ENCODE assay signal across 15 cellular contexts in the genomic region with DNA sequence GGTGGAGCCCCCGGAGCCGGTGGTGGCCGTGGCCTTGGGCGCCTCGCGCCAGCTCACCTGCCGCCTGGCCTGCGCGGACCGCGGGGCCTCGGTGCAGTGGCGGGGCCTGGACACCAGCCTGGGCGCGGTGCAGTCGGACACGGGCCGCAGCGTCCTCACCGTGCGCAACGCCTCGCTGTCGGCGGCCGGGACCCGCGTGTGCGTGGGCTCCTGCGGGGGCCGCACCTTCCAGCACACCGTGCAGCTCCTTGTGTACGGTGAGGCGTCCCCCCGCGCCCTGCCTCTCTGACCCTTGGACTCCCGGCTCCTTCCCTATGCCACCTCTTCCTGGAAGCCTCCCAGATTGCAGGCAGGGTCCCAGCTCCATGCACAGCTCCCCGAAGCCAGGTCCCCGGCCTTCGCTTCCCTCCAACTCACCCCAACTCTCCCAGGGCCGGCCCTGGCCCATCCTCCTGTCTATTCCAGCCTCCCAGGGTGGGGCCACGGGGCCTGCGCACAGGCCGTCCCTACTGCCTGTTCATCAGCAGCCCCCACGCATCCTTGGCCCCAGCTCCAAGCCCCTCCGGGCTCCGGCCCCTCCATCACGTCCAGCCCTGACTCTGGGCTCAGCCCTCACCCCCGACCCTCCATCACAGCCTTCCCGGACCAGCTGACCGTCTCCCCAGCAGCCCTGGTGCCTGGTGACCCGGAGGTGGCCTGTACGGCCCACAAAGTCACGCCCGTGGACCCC. TPM values are rescaled to one million over a fixed set of nuclear protein-coding genes. Genes with fewer than 3 reads are reported as not detected.
DNase-seq lines count a peak whose midpoint lies in the region; ATAC-seq, FAIRE-seq and TF ChIP-seq lines count a peak whose summit lies in the region.
"Had no signal": no experiment of that assay in that cellular context is flagged by ENCODE, and none has a peak within 500 bp of the region (broad histone marks: within the 10 kb centered on the region; RNA-seq: fewer than 3 reads in every experiment).

No MANE protein-coding gene starts in this region.

- H3K9me3 Mint-ChIP-seq in stimulated activated memory B cell treated with anti-CD40 and anti-IgM and Interleukin-4, amounts not matched to agents 10 μg/mL and 1 μg/mL and 100 μg/mL, for 72 hours, result peaks cover 3% of the 10 kb centered on the region

- peaks cover 42% of the 10 kb centered on the region for H3K27me3 Mint-ChIP-seq in stimulated activated memory B cell treated with anti-CD40 and anti-IgM and Interleukin-4, amounts not matched to agents 10 μg/mL and 1 μg/mL and 100 μg/mL, for 72 hours

- H3K9me3 ChIP-seq in cardiac muscle cell (ENCODE audit: low read depth) (no peaks in the 10 kb centered on the region), ascending aorta (no peaks in the 10 kb centered on the region), kidney (ENCODE audit: control insufficient read depth in 1 of 2, low read length in 2 of 2) (no peaks in the 10 kb centered on the region)
- H3K9me3 ChIP-seq: uterus had no signal

- no peak overlapping the region for H3K9ac ChIP-seq in kidney (ENCODE audit: low read length in 2 of 2)
- H3K9ac ChIP-seq: GM23248 had no signal

- no peak overlapping the region for H3K27ac Mint-ChIP-seq in stimulated activated memory B cell treated with anti-CD40 and anti-IgM and Interleukin-4, amounts not matched to agents 10 μg/mL and 1 μg/mL and 100 μg/mL, for 72 hours

- peak overlapping the region; percentile 10 for H3K4me3 ChIP-seq in cardiac muscle cell
- peak overlapping the region; percentile 21 to 40 for H3K4me3 ChIP-seq in ascending aorta
- no peak overlapping the region for H3K4me3 ChIP-seq in kidney (ENCODE audit: low read length in 2 of 2)
- H3K4me3 ChIP-seq: GM23248, uterus had no signal

- intact Hi-C loops in left ventricle myocardium superior (cut with micrococcal nuclease) (no loop called here), ascending aorta (cut with DNase I) (no loop called here), kidney (cut with DNase I) (no loop called here)

- no peak for ATAC-seq in left ventricle myocardium superior
- no peak for ATAC-seq in stimulated activated memory B cell treated with anti-CD40 and anti-IgM and Interleukin-4, amounts not matched to agents 10 μg/mL and 1 μg/mL and 100 μg/mL, for 72 hours

- no peak for DNase-seq in cardiac muscle cell (ENCODE audit: low read depth in 1 of 2, low spot score in 1 of 2)
- DNase-seq in left ventricle myocardium superior, result no peak
- no peak for DNase-seq in ascending aorta (ENCODE audit: low spot score in 2 of 2)
- peak; percentile 71 for DNase-seq in kidney
- DNase-seq in stimulated activated CD4-positive, alpha-beta T cell treated with anti-CD3 and anti-CD28 coated beads, Interleukin-2, amount 100 ng/mL, for 48 hours, result no peak
- DNase-seq in NCI-H2107 treated with DMSO at 0.1 percent for 48 hours (lab: John Stamatoyannopoulos, UW; ENCODE audit: unreplicated experiment), result no peak
- no peak for DNase-seq in LoVo (ENCODE audit: low spot score)
- DNase-seq: AML-193; GM23248; hypothalamus; stimulated activated CD8-positive, alpha-beta memory T cell treated with anti-CD3 and anti-CD28 coated beads, Interleukin-4, amount 100 ng/mL, for 48 hours; T-helper 2 cell; uterus had no signal

- no peak overlapping the region for H3K27ac ChIP-seq in cardiac muscle cell
- no peak overlapping the region for H3K27ac ChIP-seq in ascending aorta
- no peak overlapping the region for H3K27ac ChIP-seq in kidney (ENCODE audit: low read depth in 2 of 2, low read length in 2 of 2)
- H3K27ac ChIP-seq: GM23248, uterus had no signal

- peaks cover 50% of the 10 kb centered on the region for H3K27me3 ChIP-seq in cardiac muscle cell
- H3K27me3 ChIP-seq in ascending aorta, result peaks cover 17% of the 10 kb centered on the region

- TF ChIP-seq CTCF in cardiac muscle cell (IDR thresholded peaks at IDR 0.05; ENCODE audit: low read depth, low read length), result no peak
- TF ChIP-seq CTCF in ascending aorta (IDR thresholded peaks at IDR 0.05), result no peak
- no peak for TF ChIP-seq CTCF in kidney (IDR thresholded peaks at IDR 0.05; ENCODE audit: borderline replicate concordance, extremely low read depth, insufficient read depth)

- H3K4me1 Mint-ChIP-seq in stimulated activated memory B cell treated with anti-CD40 and anti-IgM and Interleukin-4, amounts not matched to agents 10 μg/mL and 1 μg/mL and 100 μg/mL, for 72 hours, result peaks cover 22% of the 10 kb centered on the region

- H3K4me3 Mint-ChIP-seq in stimulated activated memory B cell treated with anti-CD40 and anti-IgM and Interleukin-4, amounts not matched to agents 10 μg/mL and 1 μg/mL and 100 μg/mL, for 72 hours, result peak overlapping the region; percentile 8

- H3K36me3 Mint-ChIP-seq in stimulated activated memory B cell treated with anti-CD40 and anti-IgM and Interleukin-4, amounts not matched to agents 10 μg/mL and 1 μg/mL and 100 μg/mL, for 72 hours, result peaks cover 6% of the 10 kb centered on the region

- no peaks in the 10 kb centered on the region for H3K36me3 ChIP-seq in cardiac muscle cell
- H3K36me3 ChIP-seq in ascending aorta, result no peaks in the 10 kb centered on the region
- no peaks in the 10 kb centered on the region for H3K36me3 ChIP-seq in kidney (ENCODE audit: control insufficient read depth in 1 of 2, insufficient read depth in 2 of 2, low read length in 2 of 2)
- H3K36me3 ChIP-seq: uterus had no signal

- H3K4me1 ChIP-seq in cardiac muscle cell (ENCODE audit: low read depth), result no peaks in the 10 kb centered on the region
- H3K4me1 ChIP-seq in ascending aorta, result peaks cover 0 to 4% of the 10 kb centered on the region in 2 donors
- H3K4me1 ChIP-seq in kidney (ENCODE audit: control insufficient read depth in 1 of 2, insufficient read depth in 1 of 2, low read depth in 1 of 2, low read length in 2 of 2), result peaks cover 0 to 4% of the 10 kb centered on the region in 2 donors
- H3K4me1 ChIP-seq: uterus had no signal

- FAIRE-seq in kidney (lab: Jason Lieb, UNC), result no peak

RNA-seq across cellular contexts. Expression of a gene that starts 1.7 kb away (rescaled TPM):
- total RNA-seq in cardiac muscle cell (0.70 and 2.2 TPM in 2 replicates), left ventricle myocardium superior (0.37 TPM), ascending aorta (not detected), kidney (0.50 TPM)
- polyA plus RNA-seq in cardiac muscle cell (2.5 and 3.4 TPM in 2 replicates), kidney (ENCODE audit: insufficient read depth, low read depth, low replicate concordance) (0.77 TPM)

RNA-seq across cellular contexts. Expression of a gene that starts 9.3 kb away (rescaled TPM):
- total RNA-seq in cardiac muscle cell (67.1 and 71.1 TPM in 2 replicates), left ventricle myocardium superior (10.5 TPM), ascending aorta (89.2 TPM), kidney (23.1 TPM)
- polyA plus RNA-seq in cardiac muscle cell (55.8 and 56.2 TPM in 2 replicates), kidney (ENCODE audit: insufficient read depth, low read depth, low replicate concordance) (17.9 TPM)

RNA-seq across cellular contexts. Expression of a gene that starts 33.5 kb away (rescaled TPM):
- 205 and 247 TPM in 2 replicates for total RNA-seq in cardiac muscle cell
- polyA plus RNA-seq in cardiac muscle cell, result 205 and 207 TPM in 2 replicates
- 110 TPM for total RNA-seq in left ventricle myocardium superior
- 124 TPM for total RNA-seq in ascending aorta
- 33.8 TPM for total RNA-seq in kidney
- 72.3 TPM for polyA plus RNA-seq in kidney (ENCODE audit: insufficient read depth, low read depth, low replicate concordance)

RNA-seq across cellular contexts. Expression of a gene that starts 37.2 kb away (rescaled TPM):
- total RNA-seq in cardiac muscle cell (33.6 and 56.9 TPM in 2 replicates), left ventricle myocardium superior (11.0 TPM), ascending aorta (51.2 TPM), kidney (24.4 TPM)
- polyA plus RNA-seq in cardiac muscle cell (39.9 and 54.6 TPM in 2 replicates), kidney (ENCODE audit: insufficient read depth, low read depth, low replicate concordance) (10.7 TPM)
- total RNA-seq: GM23248 had no signal
- polyA plus RNA-seq: GM23248 had no signal

RNA-seq across cellular contexts. Expression of a gene that starts 45.8 kb away (rescaled TPM):
- total RNA-seq in cardiac muscle cell (not detected in 2 replicates), left ventricle myocardium superior (0.37 TPM), ascending aorta (not detected), kidney (2.8 TPM)
- polyA plus RNA-seq in cardiac muscle cell (0.39 TPM in 1 of 2 replicates, not detected in the other), kidney (ENCODE audit: insufficient read depth, low read depth, low replicate concordance) (not detected)
- total RNA-seq: GM23248, LHCN-M2 had no signal
- polyA plus RNA-seq: GM23248 had no signal

Comparison
In these comparisons a context has a peak if more than half of its experiments do, and no peak if none do; other contexts are left out.
1. H3K4me3 ChIP-seq: peak in cardiac muscle cell (single experiment) and ascending aorta (2 of 2); none in kidney (0 of 2).